In the genomic region with DNA sequence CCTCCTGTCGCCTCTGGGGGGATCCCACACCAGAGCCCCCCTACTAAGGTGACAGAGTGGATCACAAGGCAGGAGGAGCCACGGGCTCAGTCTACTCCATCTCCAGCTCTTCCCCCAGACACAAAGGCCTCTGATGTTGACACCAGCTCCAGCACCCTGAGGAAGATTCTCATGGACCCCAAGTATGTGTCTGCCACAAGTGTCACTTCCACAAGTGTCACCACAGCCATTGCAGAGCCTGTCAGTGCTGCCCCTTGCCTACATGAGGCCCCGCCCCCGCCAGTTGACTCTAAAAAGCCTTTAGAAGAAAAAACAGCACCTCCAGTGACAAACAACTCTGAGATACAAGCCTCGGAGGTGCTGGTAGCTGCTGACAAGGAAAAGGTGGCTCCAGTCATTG, we compare ENCODE assay signal across 1 cellular context.
TF ChIP-seq lines count a peak whose summit lies in the region.

No MANE protein-coding gene starts in this region.

TF ChIP-seq in GM12878, 131 proteins besides CTCF, POLR2A, EP300 and RAD21:
- TF ChIP-seq, protein P1, sequence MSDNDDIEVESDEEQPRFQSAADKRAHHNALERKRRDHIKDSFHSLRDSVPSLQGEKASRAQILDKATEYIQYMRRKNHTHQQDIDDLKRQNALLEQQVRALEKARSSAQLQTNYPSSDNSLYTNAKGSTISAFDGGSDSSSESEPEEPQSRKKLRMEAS (IDR thresholded peaks at IDR 0.05; ENCODE audit: low read depth, low read length), result no peak
- TF ChIP-seq IKZF1 (conservative IDR thresholded peaks at IDR 0.05) (no peak), EZH2 (IDR thresholded peaks at IDR 0.05; ENCODE audit: borderline replicate concordance, control insufficient read depth, low read depth, low read length) (no peak)
- TF ChIP-seq, protein P2, sequence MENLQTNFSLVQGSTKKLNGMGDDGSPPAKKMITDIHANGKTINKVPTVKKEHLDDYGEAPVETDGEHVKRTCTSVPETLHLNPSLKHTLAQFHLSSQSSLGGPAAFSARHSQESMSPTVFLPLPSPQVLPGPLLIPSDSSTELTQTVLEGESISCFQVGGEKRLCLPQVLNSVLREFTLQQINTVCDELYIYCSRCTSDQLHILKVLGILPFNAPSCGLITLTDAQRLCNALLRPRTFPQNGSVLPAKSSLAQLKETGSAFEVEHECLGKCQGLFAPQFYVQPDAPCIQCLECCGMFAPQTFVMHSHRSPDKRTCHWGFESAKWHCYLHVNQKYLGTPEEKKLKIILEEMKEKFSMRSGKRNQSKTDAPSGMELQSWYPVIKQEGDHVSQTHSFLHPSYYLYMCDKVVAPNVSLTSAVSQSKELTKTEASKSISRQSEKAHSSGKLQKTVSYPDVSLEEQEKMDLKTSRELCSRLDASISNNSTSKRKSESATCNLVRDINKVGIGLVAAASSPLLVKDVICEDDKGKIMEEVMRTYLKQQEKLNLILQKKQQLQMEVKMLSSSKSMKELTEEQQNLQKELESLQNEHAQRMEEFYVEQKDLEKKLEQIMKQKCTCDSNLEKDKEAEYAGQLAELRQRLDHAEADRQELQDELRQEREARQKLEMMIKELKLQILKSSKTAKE (IDR thresholded peaks at IDR 0.05; ENCODE audit: low read depth, poor library complexity, severe bottlenecking), result no peak
